ENCODE assay signal across 16 cellular contexts in genomic region chr11:67375320-67376021, GRCh38. TPM values are rescaled to one million over a fixed set of nuclear protein-coding genes. Genes with fewer than 3 reads are reported as not detected.
A peak's percentile ranks its signal among the peaks of the same experiment; 100 is the strongest.
DNase-seq lines count a peak whose midpoint lies in the region; ATAC-seq, FAIRE-seq and TF ChIP-seq lines count a peak whose summit lies in the region.
"Had no signal": no experiment of that assay in that cellular context is flagged by ENCODE, and none has a peak within 500 bp of the region (broad histone marks: within the 10 kb centered on the region; RNA-seq: fewer than 3 reads in every experiment).

No MANE protein-coding gene starts in this region.

- H3K4me1 ChIP-seq in SK-N-SH (ENCODE audit: control insufficient read depth in 1 of 2, insufficient read depth in 2 of 2, low read depth in 1 of 2, low read length in 1 of 2) (peaks cover 42 to 54% of the 10 kb centered on the region in 2 experiments; a peak in 3 of 4 replicates), body of pancreas (peaks cover 35% of the 10 kb centered on the region)

- peak overlapping the region; percentile 73; the same call in 1 of the 2 replicates for H3K4me2 ChIP-seq in SK-N-SH

- 55% methylated on average over 14 of the region's 15 CpGs for WGBS in SK-N-SH (ENCODE audit: low lambda C conversion rate)
- WGBS in body of pancreas, 2 donors: 57 to 60% methylated on average over 13 to 15 of the region's 15 CpGs

- H4K20me1 ChIP-seq in SK-N-SH (ENCODE audit: insufficient read depth): peaks cover 13% of the 10 kb centered on the region

- TF ChIP-seq CTCF in SK-N-SH (IDR thresholded peaks at IDR 0.05): no peak
- no peak for TF ChIP-seq CTCF in body of pancreas (IDR thresholded peaks at IDR 0.05)

- H3K27ac ChIP-seq in SK-N-SH (ENCODE audit: low read depth in 2 of 2, low read length in 1 of 2): peak overlapping the region; percentile 7 to 96; a peak in 3 of 4 replicates
- H3K27ac ChIP-seq in body of pancreas: peak overlapping the region in 3 of 4 donors; percentile 8 to 95 (median 94)

- no peak; a peak in 1 of 4 replicates for TF ChIP-seq EP300 in SK-N-SH (IDR thresholded peaks at IDR 0.05; ENCODE audit: borderline replicate concordance in 1 of 2, low read depth in 1 of 2, low read length in 1 of 2)

- intact Hi-C loops in body of pancreas (cut with DNase I): loop anchor here (5.0 kb wide), 1 partner anchor 98 kb away; no protein-coding TSS in a partner anchor

- TF ChIP-seq POLR2A in body of pancreas (IDR thresholded peaks at IDR 0.05): no peak

- H3K27me3 ChIP-seq in SK-N-SH (ENCODE audit: insufficient read depth): no peaks in the 10 kb centered on the region
- no peaks in the 10 kb centered on the region for H3K27me3 ChIP-seq in body of pancreas
- H3K27me3 ChIP-seq: brain microvascular endothelial cell had no signal

- H3K36me3 ChIP-seq in SK-N-SH (replicated peaks in 1 of 2; ENCODE audit: control insufficient read depth in 1 of 2, insufficient read depth in 2 of 2, low read length in 1 of 2) (no peaks in the 10 kb centered on the region), body of pancreas (replicated peaks in 1 of 2; ENCODE audit: insufficient read depth in 1 of 2, low read depth in 2 of 2) (no peaks in the 10 kb centered on the region)
- H3K36me3 ChIP-seq: brain microvascular endothelial cell had no signal

- no peak overlapping the region for H2AFZ ChIP-seq in SK-N-SH (ENCODE audit: low read depth)

- H3K9me3 ChIP-seq in SK-N-SH (no peaks in the 10 kb centered on the region), body of pancreas (no peaks in the 10 kb centered on the region)

- DNase-seq in SK-N-SH (no peak), body of pancreas (peak in 1 of 4 donors; percentile 15), kidney glomerular epithelial cell (lab: John Stamatoyannopoulos, UW) (peak; percentile 78), urothelium cell line (ENCODE audit: low spot score) (peak; percentile 40), DMS 273 treated with DMSO at 0.1 percent for 48 hours (lab: John Stamatoyannopoulos, UW) (no peak)
- no peak for DNase-seq in activated T-cell treated with anti-CD3 and anti-CD28 coated beads, Interleukin-2, amount 50 U/mL, for 48 hours
- DNase-seq: activated CD4-positive, alpha-beta T cell treated with anti-CD3 and anti-CD28 coated beads for 1 hour; brain microvascular endothelial cell; DND-41; small intestine had no signal

- no peak for FAIRE-seq in urothelium cell line (lab: Jason Lieb, UNC)
- FAIRE-seq: GM12892, GM19239, small intestine had no signal

- CTCF ChIA-PET in SK-N-SH (lab: Yijun Ruan, JAX): interaction anchor here (1.4 to 19.7 kb wide), 6 partner anchors 14 to 114 kb away, joined by 6 to 955 read pairs (median 11); partner anchors contain the start of genes POLD4 and PPP1CA

- POLR2A ChIA-PET in SK-N-SH (lab: Yijun Ruan, JAX): interaction anchor here (1.4 kb wide), 1 partner anchor 135 kb away, joined by 4 read pairs; no protein-coding TSS in a partner anchor

- peaks cover 26% of the 10 kb centered on the region for H3F3A ChIP-seq in SK-N-SH (replicated peaks; ENCODE audit: insufficient read depth)

- peak overlapping the region; percentile 52; the same call in 1 of the 2 replicates for H3K9ac ChIP-seq in SK-N-SH

- no peaks in the 10 kb centered on the region for H3K9me2 ChIP-seq in SK-N-SH

- H3K79me2 ChIP-seq in SK-N-SH (ENCODE audit: insufficient read depth): peaks cover 28% of the 10 kb centered on the region

- TF ChIP-seq RAD21 in SK-N-SH (IDR thresholded peaks at IDR 0.05; ENCODE audit: low read length): no peak

- ATAC-seq in SK-N-SH treated with all-trans-retinoic acid at 6 μM for 48 hours (no peak), body of pancreas (no peak), HG03159 (IDR thresholded peaks at IDR 0.05; ENCODE audit: unreplicated experiment) (no peak)
- ATAC-seq: activated T-helper 17 cell treated with anti-CD3 and anti-CD28 coated beads, Interleukin-2, amount 50 U/mL, for 72 hours had no signal

- H3K4me3 ChIP-seq in SK-N-SH (ENCODE audit: low read depth in 2 of 2, low read length in 1 of 2) (no peak overlapping the region), body of pancreas (no peak overlapping the region)

TF ChIP-seq in SK-N-SH, 30 proteins besides CTCF, POLR2A, EP300 and RAD21:
- TF ChIP-seq PBX3 (IDR thresholded peaks at IDR 0.05) (peak; percentile 64), FOXJ3 (CRISPR knock-in tag; IDR thresholded peaks at IDR 0.05) (no peak), RXRA (IDR thresholded peaks at IDR 0.05; ENCODE audit: borderline replicate concordance, low read depth) (peak; percentile 43; the same call in 1 of the 2 replicates)
TF ChIP-seq in SK-N-SH: peak in this region for 2.

TF ChIP-seq in SK-N-SH treated with all-trans-retinoic acid at 6 μM for 48 hours, 23 proteins besides CTCF, POLR2A, EP300 and RAD21:
- TF ChIP-seq POU6F1 (CRISPR knock-in tag; IDR thresholded peaks at IDR 0.05; ENCODE audit: borderline replicate concordance, low read depth) (no peak), ZNF70 (CRISPR knock-in tag; IDR thresholded peaks at IDR 0.05) (no peak), CREB5 (CRISPR knock-in tag; IDR thresholded peaks at IDR 0.05; ENCODE audit: low read depth) (no peak), ESRRG (CRISPR knock-in tag; IDR thresholded peaks at IDR 0.05) (no peak), RARB (CRISPR knock-in tag; IDR thresholded peaks at IDR 0.05) (no peak), ZFP3 (CRISPR knock-in tag; IDR thresholded peaks at IDR 0.05) (no peak), ARNTL (CRISPR knock-in tag; IDR thresholded peaks at IDR 0.05; ENCODE audit: borderline replicate concordance, low read depth) (no peak), PATZ1 (CRISPR knock-in tag; IDR thresholded peaks at IDR 0.05; ENCODE audit: borderline replicate concordance) (no peak; the same call in 1 of the 2 replicates), ZNF8 (CRISPR knock-in tag; IDR thresholded peaks at IDR 0.05) (no peak), CSDC2 (CRISPR knock-in tag; IDR thresholded peaks at IDR 0.05) (no peak), ZNF565 (CRISPR knock-in tag; conservative IDR thresholded peaks at IDR 0.05; ENCODE audit: low read depth) (no peak)

RNA-seq across cellular contexts. Expression of gene CLCF1, which starts 2.1 kb away (rescaled TPM):
- 27.0 and 27.7 TPM in 2 replicates for polyA plus RNA-seq in SK-N-SH (2012; rRNA removed)
- polyA plus RNA-seq in SK-N-SH (2012; cell fraction: cytosol; rRNA removed): 13.3 and 17.5 TPM in 2 replicates
- polyA plus RNA-seq in SK-N-SH (2012; cell fraction: nucleus; rRNA removed): 61.9 and 75.9 TPM in 2 replicates
- total RNA-seq in body of pancreas: 10 to 100 TPM in 1 of 2 donors, 1 to 10 TPM in 1; 2.3 to 14.5 TPM
- total RNA-seq: temporal lobe had no signal

RNA-seq across cellular contexts. Expression of gene RAD9A, which starts 16.3 kb away (rescaled TPM):
- 21.5 and 22.3 TPM in 2 replicates for polyA plus RNA-seq in SK-N-SH (2012; rRNA removed)
- polyA plus RNA-seq in SK-N-SH (2012; cell fraction: cytosol; rRNA removed): 4.8 and 8.6 TPM in 2 replicates
- polyA plus RNA-seq in SK-N-SH (2012; cell fraction: nucleus; rRNA removed): 100 and 114 TPM in 2 replicates
- total RNA-seq in body of pancreas: 10 to 100 TPM; 22.6 to 49.4 TPM

RNA-seq across cellular contexts. Expression of gene POLD4, which starts 22.1 kb away (rescaled TPM):
- 80.4 and 89.4 TPM in 2 replicates for polyA plus RNA-seq in SK-N-SH (2012; rRNA removed)
- 38.1 and 46.2 TPM in 2 replicates for polyA plus RNA-seq in SK-N-SH (2012; cell fraction: cytosol; rRNA removed)
- polyA plus RNA-seq in SK-N-SH (2012; cell fraction: nucleus; rRNA removed): 161 and 245 TPM in 2 replicates
- 100 to 1,000 TPM in 1 of 2 donors, 10 to 100 TPM in 1; 82.1 to 103 TPM for total RNA-seq in body of pancreas

RNA-seq across cellular contexts. Expression of gene PPP1CA, which starts 26.2 kb away (rescaled TPM):
- polyA plus RNA-seq in SK-N-SH (2012; rRNA removed): 210 and 261 TPM in 2 replicates
- 130 and 175 TPM in 2 replicates for polyA plus RNA-seq in SK-N-SH (2012; cell fraction: cytosol; rRNA removed)
- polyA plus RNA-seq in SK-N-SH (2012; cell fraction: nucleus; rRNA removed): 181 and 248 TPM in 2 replicates
- 100 to 1,000 TPM in 1 of 2 donors, 10 to 100 TPM in 1; 81.1 to 104 TPM for total RNA-seq in body of pancreas

RNA-seq across cellular contexts. Expression of gene TBC1D10C, which starts 28.4 kb away (rescaled TPM):
- polyA plus RNA-seq in SK-N-SH (2012; rRNA removed): 0.05 TPM in 1 of 2 replicates, not detected in the other
- not detected in 2 replicates for polyA plus RNA-seq in SK-N-SH (2012; cell fraction: cytosol; rRNA removed)
- polyA plus RNA-seq in SK-N-SH (2012; cell fraction: nucleus; rRNA removed): 0.08 and 0.31 TPM in 2 replicates
- 1 to 10 TPM; 1.6 to 4.3 TPM for total RNA-seq in body of pancreas

Comparison
In these comparisons a context has a peak if more than half of its experiments do, and no peak if none do; other contexts are left out.
1. DNase-seq: peak in kidney glomerular epithelial cell (single experiment) and urothelium cell line (single experiment); none in SK-N-SH (single experiment), activated T-cell treated with anti-CD3 and anti-CD28 coated beads, Interleukin-2, amount 50 U/mL, for 48 hours (0 of 2) and DMS 273 treated with DMSO at 0.1 percent for 48 hours (single experiment).